28 cellular contexts compared by ENCODE assay signal in the genomic region with DNA sequence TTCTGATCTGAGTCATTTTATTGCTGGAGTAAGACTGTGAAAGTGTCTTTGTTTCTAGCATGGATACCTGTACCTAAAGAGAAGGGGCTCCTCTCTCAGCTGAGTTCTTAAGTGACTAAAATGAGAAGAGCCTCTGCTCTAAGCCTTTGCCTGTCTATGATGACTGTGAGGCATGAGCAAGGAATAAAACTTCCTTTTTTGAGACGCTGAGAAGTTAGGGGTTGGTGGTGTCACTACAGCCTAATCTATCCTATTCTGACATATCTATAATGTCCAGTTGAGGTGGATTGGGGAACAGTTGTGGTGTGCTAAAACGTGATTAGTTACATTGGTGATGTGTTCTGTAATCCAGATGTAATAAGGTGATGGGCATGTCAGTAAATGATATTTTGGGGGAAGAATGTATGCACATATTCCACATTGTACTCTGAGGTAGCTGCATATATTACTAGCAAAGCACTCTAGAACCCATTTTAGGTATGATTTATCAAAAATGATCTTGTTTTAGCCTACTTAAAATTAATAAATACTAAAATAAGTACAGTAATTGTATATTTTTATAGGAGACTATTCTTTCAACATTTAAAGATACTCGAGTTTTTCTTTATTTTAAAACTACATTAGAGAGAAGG. TPM values are rescaled to one million over a fixed set of nuclear protein-coding genes. Genes with fewer than 3 reads are reported as not detected.
"Had no signal": no experiment of that assay in that cellular context is flagged by ENCODE, and none has a peak within 500 bp of the region (broad histone marks: within the 10 kb centered on the region; RNA-seq: fewer than 3 reads in every experiment).

No MANE protein-coding gene starts in this region.

- ATAC-seq: activated naive CD4-positive, alpha-beta T cell treated with anti-CD3 and anti-CD28 coated beads, Interleukin-2, amount 50 U/mL, for 72 hours; activated T-cell treated with anti-CD3 and anti-CD28 coated beads, Interleukin-2, amount 50 U/mL, for 72 hours; esophagus mucosa; left cardiac atrium; stimulated activated effector memory CD8-positive, alpha-beta T cell treated with anti-CD3 and anti-CD28 coated beads, Interleukin-12 subunit alpha, Interleukin-12 subunit beta, amount 100 ng/mL, for 72 hours had no signal

- H3K4me3 Mint-ChIP-seq: activated T-cell treated with anti-CD3 and anti-CD28 coated beads, Interleukin-2, amount 50 U/mL, for 72 hours; nephron; stimulated activated effector memory CD8-positive, alpha-beta T cell treated with anti-CD3 and anti-CD28 coated beads, Interleukin-12 subunit alpha, Interleukin-12 subunit beta, amount 100 ng/mL, for 72 hours; stimulated activated naive CD8-positive, alpha-beta T cell treated with anti-CD3 and anti-CD28 coated beads, Interleukin-15, Interleukin-2, amounts not matched to agents 100 ng/mL and 50 ng/mL, for 24 hours; T-helper 1 cell treated with Interleukin-12 subunit alpha and Interleukin-12 subunit beta and Interleukin-4 antibody, amounts not matched to agents 30 μg/mL and 1 μg/mL, for 36 hours had no signal

- DNase-seq: activated CD4-positive, alpha-beta T cell treated with anti-CD3 and anti-CD28 coated beads for 4 hours; activated CD4-positive, alpha-beta T cell treated with anti-CD3 and anti-CD28 coated beads, Interleukin-2, amount 50 U/mL, for 4 hours; activated CD4-positive, CD25-positive, alpha-beta regulatory T cell; activated naive CD4-positive, alpha-beta T cell; activated T-cell treated with anti-CD3 and anti-CD28 coated beads for 4 hours; activated T-cell treated with anti-CD3 and anti-CD28 coated beads, Interleukin-2, amount 50 U/mL, for 72 hours; brain microvascular endothelial cell; foreskin fibroblast; left cardiac atrium; mammary epithelial cell; sigmoid colon; small intestine; stimulated activated CD4-positive, alpha-beta T cell treated with anti-CD3 and anti-CD28 coated beads, Interleukin-4, amount 100 ng/mL, for 24 hours; SW 1271; T1000; thyroid gland; upper lobe of left lung had no signal

- H3K36me3 Mint-ChIP-seq: activated naive CD4-positive, alpha-beta T cell treated with anti-CD3 and anti-CD28 coated beads, Interleukin-2, amount 50 U/mL, for 72 hours; stimulated activated effector memory CD8-positive, alpha-beta T cell treated with anti-CD3 and anti-CD28 coated beads, Interleukin-12 subunit alpha, Interleukin-12 subunit beta, amount 100 ng/mL, for 72 hours had no signal

- H3K4me1 Mint-ChIP-seq: stimulated activated effector memory CD8-positive, alpha-beta T cell treated with anti-CD3 and anti-CD28 coated beads, Interleukin-12 subunit alpha, Interleukin-12 subunit beta, amount 100 ng/mL, for 72 hours had no signal

- FAIRE-seq: endothelial cell of umbilical vein, keratinocyte, small intestine had no signal

- H3K9me3 ChIP-seq: ascending aorta, sigmoid colon, thyroid gland, upper lobe of left lung had no signal

- H3K27ac Mint-ChIP-seq: activated naive CD4-positive, alpha-beta T cell treated with anti-CD3 and anti-CD28 coated beads, Interleukin-2, amount 50 U/mL, for 72 hours; activated T-cell treated with anti-CD3 and anti-CD28 coated beads, Interleukin-2, amount 50 U/mL, for 72 hours; stimulated activated effector memory CD8-positive, alpha-beta T cell treated with anti-CD3 and anti-CD28 coated beads, Interleukin-12 subunit alpha, Interleukin-12 subunit beta, amount 100 ng/mL, for 72 hours; stimulated activated naive CD8-positive, alpha-beta T cell treated with anti-CD3 and anti-CD28 coated beads, Interleukin-15, Interleukin-2, amounts not matched to agents 100 ng/mL and 50 ng/mL, for 24 hours; T-helper 1 cell treated with Interleukin-12 subunit alpha and Interleukin-12 subunit beta and Interleukin-4 antibody, amounts not matched to agents 30 μg/mL and 1 μg/mL, for 36 hours had no signal

- H3K36me3 ChIP-seq: ascending aorta, brain microvascular endothelial cell, sigmoid colon, thyroid gland, upper lobe of left lung had no signal

- H3K27ac ChIP-seq: ascending aorta, brain microvascular endothelial cell, sigmoid colon, thyroid gland, upper lobe of left lung had no signal

- H3K4me3 ChIP-seq: ascending aorta, sigmoid colon, thyroid gland, upper lobe of left lung had no signal

- H3K9me3 Mint-ChIP-seq: activated naive CD4-positive, alpha-beta T cell treated with anti-CD3 and anti-CD28 coated beads, Interleukin-2, amount 50 U/mL, for 72 hours; nephron; T-helper 1 cell treated with Interleukin-12 subunit alpha and Interleukin-12 subunit beta and Interleukin-4 antibody, amounts not matched to agents 30 μg/mL and 1 μg/mL, for 36 hours had no signal

- H3K27me3 ChIP-seq: ascending aorta, sigmoid colon, thyroid gland, upper lobe of left lung had no signal

- H3K4me1 ChIP-seq: sigmoid colon, thyroid gland, upper lobe of left lung had no signal

- H3K27me3 Mint-ChIP-seq: stimulated activated naive CD8-positive, alpha-beta T cell treated with anti-CD3 and anti-CD28 coated beads, Interleukin-15, Interleukin-2, amounts not matched to agents 100 ng/mL and 50 ng/mL, for 24 hours had no signal

RNA-seq across cellular contexts. Expression of gene ADGRB3, which starts 18.1 kb away (rescaled TPM):
- total RNA-seq: activated naive CD4-positive, alpha-beta T cell treated with anti-CD3 and anti-CD28 coated beads, Interleukin-2, amount 50 U/mL, for 72 hours; activated T-cell treated with anti-CD3 and anti-CD28 coated beads, Interleukin-2, amount 50 U/mL, for 72 hours; endothelial cell of umbilical vein; glomerular endothelial cell; mammary epithelial cell; osteoblast had no signal
- polyA plus RNA-seq: endothelial cell of umbilical vein, keratinocyte, mammary epithelial cell had no signal
